14 cellular contexts compared by ENCODE assay signal in the genomic region with DNA sequence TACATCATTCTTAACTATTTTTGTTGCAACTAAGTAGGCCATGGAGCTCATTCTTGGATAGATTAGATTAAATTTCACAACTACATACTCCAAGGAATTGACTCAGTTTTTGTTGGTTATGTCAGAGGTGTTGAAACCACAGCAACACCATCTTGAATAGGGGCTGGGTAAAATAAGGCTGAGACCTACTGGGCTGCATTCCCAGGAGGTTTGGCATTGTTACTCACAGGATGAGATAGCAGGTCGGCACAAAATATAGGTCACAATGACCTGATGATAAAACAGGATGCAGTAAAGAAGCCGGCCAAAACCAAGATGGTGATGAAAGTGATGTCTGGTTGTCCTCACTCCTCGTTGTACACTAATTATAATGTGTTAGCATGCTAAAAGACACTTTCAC. TPM values are rescaled to one million over a fixed set of nuclear protein-coding genes. Genes with fewer than 3 reads are reported as not detected.
DNase-seq lines count a peak whose midpoint lies in the region; ATAC-seq and TF ChIP-seq lines count a peak whose summit lies in the region.
"Had no signal": no experiment of that assay in that cellular context is flagged by ENCODE, and none has a peak within 500 bp of the region (broad histone marks: within the 10 kb centered on the region; RNA-seq: fewer than 3 reads in every experiment).

No MANE protein-coding gene starts in this region.

- H3K79me2 ChIP-seq in GM23248 (ENCODE audit: insufficient read depth): no peaks in the 10 kb centered on the region

- H3K9me3 ChIP-seq in GM23248 (ENCODE audit: low read depth) (no peaks in the 10 kb centered on the region), sigmoid colon (no peaks in the 10 kb centered on the region)
- H3K9me3 ChIP-seq: left lung, SJCRH30, transverse colon had no signal

- WGBS in GM23248 (ENCODE audit: low coverage in 1 of 2, low lambda C conversion rate in 2 of 2, missing lambda C conversion rate in 2 of 2), 2 experiments: 2 to 4% methylated on average over 3 of the region's 3 CpGs
- WGBS in sigmoid colon, 2 donors: 84% methylated on average over 3 of the region's 3 CpGs

- no peak for ATAC-seq in GM19023 (IDR thresholded peaks at IDR 0.05; ENCODE audit: unreplicated experiment)
- no peak for ATAC-seq in GM18505 (IDR thresholded peaks at IDR 0.05; ENCODE audit: unreplicated experiment)
- ATAC-seq: left lung had no signal

- no peaks in the 10 kb centered on the region for H3K27me3 ChIP-seq in GM23248 (replicated peaks; ENCODE audit: insufficient read depth)
- no peaks in the 10 kb centered on the region for H3K27me3 ChIP-seq in sigmoid colon
- no peaks in the 10 kb centered on the region for H3K27me3 ChIP-seq in dorsolateral prefrontal cortex
- H3K27me3 ChIP-seq: left lung, SJCRH30, transverse colon had no signal

- H3K4me1 ChIP-seq in GM23248 (ENCODE audit: insufficient read depth) (peaks cover 23% of the 10 kb centered on the region), sigmoid colon (peaks cover 0 to 45% (median 27%) of the 10 kb centered on the region in 4 donors)
- H3K4me1 ChIP-seq: SJCRH30 had no signal

- H3F3A ChIP-seq in GM23248 (ENCODE audit: insufficient read depth): peaks cover 29% of the 10 kb centered on the region

- H3K36me3 ChIP-seq in GM23248 (ENCODE audit: low read depth): no peaks in the 10 kb centered on the region
- peaks cover 0 to 47% (median 8%) of the 10 kb centered on the region in 4 donors for H3K36me3 ChIP-seq in sigmoid colon
- H3K36me3 ChIP-seq: SJCRH30 had no signal

- no peaks in the 10 kb centered on the region for H3K9me2 ChIP-seq in GM23248 (ENCODE audit: insufficient read depth)

- intact Hi-C loops in sigmoid colon (cut with DNase I) (no loop called here), dorsolateral prefrontal cortex (cut with DNase I) (no loop called here)

- H4K20me1 ChIP-seq in GM23248 (ENCODE audit: insufficient read depth): no peaks in the 10 kb centered on the region

- no peak for TF ChIP-seq EP300 in sigmoid colon (IDR thresholded peaks at IDR 0.05)

- H3K4me3 ChIP-seq in GM23248 (no peak overlapping the region), foreskin fibroblast (ENCODE audit: low read depth in 1 of 2, low read length in 2 of 2) (no peak overlapping the region), sigmoid colon (no peak overlapping the region), dorsolateral prefrontal cortex (no peak overlapping the region)
- H3K4me3 ChIP-seq: left lung, SJCRH30, transverse colon had no signal

- DNase-seq in GM23248: peak; percentile 90
- DNase-seq in amniotic epithelial cell (ENCODE audit: low read depth): peak; percentile 98
- peak; percentile 72 to 79 for DNase-seq in foreskin fibroblast
- peak; percentile 75 for DNase-seq in sigmoid colon
- no peak for DNase-seq in activated gamma-delta T cell treated with Interleukin-2 at 50 U/mL for 16 hours
- DNase-seq in dorsolateral prefrontal cortex: no peak
- DNase-seq: activated B cell treated with CpG ODN at 0.5 μM for 24 hours; activated gamma-delta T cell; effector CD8-positive, alpha-beta T cell; left lung; SJCRH30; transverse colon had no signal

- H3K27ac ChIP-seq in GM23248: peak overlapping the region; percentile 43
- peak overlapping the region in 2 of 4 donors; percentile 23 to 49 for H3K27ac ChIP-seq in sigmoid colon
- peak overlapping the region in 20 of 59 donors; percentile 2 to 94 (median 38) for H3K27ac ChIP-seq in dorsolateral prefrontal cortex
- H3K27ac ChIP-seq: left lung, SJCRH30, transverse colon had no signal

- no peak overlapping the region for H2AFZ ChIP-seq in GM23248

- no peak overlapping the region for H3K9ac ChIP-seq in GM23248

- in situ Hi-C loops in GM23248 (cut with MboI): loop anchor here (25.0 kb wide), 1 partner anchor 429 kb away; no protein-coding TSS in a partner anchor

- TF ChIP-seq POLR2A in sigmoid colon (IDR thresholded peaks at IDR 0.05): no peak
- no peak for TF ChIP-seq POLR2A in GM18505 (IDR thresholded peaks at IDR 0.05; ENCODE audit: borderline replicate concordance, extremely low read depth, insufficient read depth, insufficient read length)

- no peak overlapping the region for H3K4me2 ChIP-seq in GM23248 (ENCODE audit: unreplicated experiment)

- TF ChIP-seq CTCF in foreskin fibroblast (IDR thresholded peaks at IDR 0.05; ENCODE audit: low read depth, low read length) (no peak), sigmoid colon (IDR thresholded peaks at IDR 0.05) (no peak), dorsolateral prefrontal cortex (IDR thresholded peaks at IDR 0.05 in 54 of 56, conservative IDR thresholded peaks at IDR 0.05 in 2 of 56; ENCODE audit: low read depth in 1 of 56, partially characterized antibody in 56 of 56) (no peak)

RNA-seq across cellular contexts. Expression of gene DMAC2L, which starts 20.9 kb away (rescaled TPM):
- 4.4 and 7.8 TPM in 2 replicates for total RNA-seq in GM23248 (2014; rRNA removed; shearing (Covaris generic))
- polyA plus RNA-seq in GM23248 (2016; fragmentation: Nextera tagmentation; extraction: Ambion mirVana): 12.3 and 15.9 TPM in 2 replicates
- total RNA-seq in sigmoid colon: 10 to 100 TPM; 12.2 to 37.1 (median 28.5) TPM
- polyA plus RNA-seq in sigmoid colon: 10 to 100 TPM; 15.2 to 30.0 (median 19.4) TPM
- total RNA-seq in dorsolateral prefrontal cortex: 10 to 100 TPM; 12.3 to 38.0 (median 23.5) TPM

RNA-seq across cellular contexts. Expression of gene L2HGDH, which starts 21.0 kb away (rescaled TPM):
- total RNA-seq in GM23248 (2014; rRNA removed; shearing (Covaris generic)): 1.3 and 2.6 TPM in 2 replicates
- polyA plus RNA-seq in GM23248 (2016; fragmentation: Nextera tagmentation; extraction: Ambion mirVana) (1.8 and 2.0 TPM in 2 replicates), sigmoid colon (1 to 10 TPM; 3.6 to 6.7 (median 5.7) TPM)
- total RNA-seq in sigmoid colon (1 to 10 TPM; 2.7 to 6.3 (median 3.6) TPM), dorsolateral prefrontal cortex (10 to 100 TPM in 119 of 120 experiments, 1 to 10 TPM in 1; 8.9 to 22.1 (median 15.0) TPM)

Comparison
In these comparisons a context has a peak if more than half of its experiments do, and no peak if none do; other contexts are left out.
1. DNase-seq: peak in GM23248 (single experiment), amniotic epithelial cell (single experiment), foreskin fibroblast (2 of 2) and sigmoid colon (single experiment); none in activated gamma-delta T cell treated with Interleukin-2 at 50 U/mL for 16 hours (single experiment) and dorsolateral prefrontal cortex (0 of 10).